In genomic region chr1:15760520-15761211, GRCh38 we compare ENCODE assay signal across 8 cellular contexts. TPM values are rescaled to one million over a fixed set of nuclear protein-coding genes. Genes with fewer than 3 reads are reported as not detected.
A peak's percentile ranks its signal among the peaks of the same experiment; 100 is the strongest.
DNase-seq lines count a peak whose midpoint lies in the region; TF ChIP-seq lines count a peak whose summit lies in the region.

No MANE protein-coding gene starts in this region.

- H3K36me3 ChIP-seq in BE2C (no peaks in the 10 kb centered on the region), SK-N-MC (ENCODE audit: insufficient read depth, low read length) (peaks cover 6% of the 10 kb centered on the region; the same call in 1 of the 2 replicates), ovary (no peaks in the 10 kb centered on the region)

- H3K9me3 ChIP-seq in BE2C: no peaks in the 10 kb centered on the region
- H3K9me3 ChIP-seq in SK-N-MC (ENCODE audit: low read depth, low read length): no peaks in the 10 kb centered on the region
- H3K9me3 ChIP-seq in ovary: no peaks in the 10 kb centered on the region

- peak overlapping the region; percentile 90 for H3K27ac ChIP-seq in SK-N-MC
- H3K27ac ChIP-seq in ovary: peak overlapping the region; percentile 76 to 77

- H3K9ac ChIP-seq in SK-N-MC (ENCODE audit: insufficient read length): peak overlapping the region; percentile 66

- WGBS in ovary, 3 donors: 3 to 7% (median 5%) methylated on average over 12 of the region's 12 CpGs

- peak; percentile 25 for TF ChIP-seq POLR2A in ovary (IDR thresholded peaks at IDR 0.05)

- intact Hi-C loops in ovary (cut with DNase I): no loop called here

- H3K4me3 ChIP-seq in BE2C (ENCODE audit: low read depth, low read length) (peak overlapping the region; percentile 19; the same call in 1 of the 2 replicates), SK-N-MC (peak overlapping the region; percentile 80), ovary (peak overlapping the region; percentile 24)

- H3K27me3 ChIP-seq in BE2C: peaks cover 6% of the 10 kb centered on the region; the same call in 1 of the 2 replicates
- no peaks in the 10 kb centered on the region for H3K27me3 ChIP-seq in ovary

- no peak for DNase-seq in BE2C
- DNase-seq in SK-N-MC (ENCODE audit: low read depth, low spot score): no peak
- peak; percentile 47 for DNase-seq in foreskin melanocyte
- DNase-seq in ovary: peak; percentile 73 to 84 (median 75)
- no peak for DNase-seq in inferior parietal cortex (ENCODE audit: extremely low spot score)
- no peak for DNase-seq in HuH-7 (ENCODE audit: low spot score)
- DNase-seq in hippocampal formation (lab: John Stamatoyannopoulos, UW): no peak
- DNase-seq in OCI-M2 (lab: John Stamatoyannopoulos, UW; ENCODE audit: unreplicated experiment): no peak

- H3K4me1 ChIP-seq in BE2C (peaks cover 12% of the 10 kb centered on the region; the same call in 1 of the 2 replicates), ovary (ENCODE audit: insufficient read depth) (peaks cover 14% of the 10 kb centered on the region)

- TF ChIP-seq EP300 in ovary (IDR thresholded peaks at IDR 0.05): no peak

- TF ChIP-seq CTCF in BE2C (IDR thresholded peaks at IDR 0.05; ENCODE audit: low read depth, low read length) (no peak), ovary (IDR thresholded peaks at IDR 0.05) (no peak)

RNA-seq across cellular contexts. Expression of gene FBLIM1, which starts 2.1 kb away (rescaled TPM):
- 31.4 TPM for polyA plus RNA-seq in BE2C (2012; ENCODE audit: insufficient read depth, insufficient read length, low read depth)
- 100 to 1,000 TPM in 3 of 7 donors, 10 to 100 TPM in 4; 40.7 to 160 (median 70.8) TPM for total RNA-seq in ovary
- polyA plus RNA-seq in ovary: 10 to 100 TPM; 39.0 to 59.2 TPM

RNA-seq across cellular contexts. Expression of gene TMEM82, which starts 18.4 kb away (rescaled TPM):
- not detected for polyA plus RNA-seq in BE2C (2012; ENCODE audit: insufficient read depth, insufficient read length, low read depth)
- not detected for total RNA-seq in ovary
- polyA plus RNA-seq in ovary: not detected

RNA-seq across cellular contexts. Expression of gene SLC25A34, which starts 24.6 kb away (rescaled TPM):
- 1.4 TPM for polyA plus RNA-seq in BE2C (2012; ENCODE audit: insufficient read depth, insufficient read length, low read depth)
- total RNA-seq in ovary: 1 to 10 TPM; 1.1 to 2.5 (median 2.0) TPM
- 1 to 10 TPM; 1.0 to 1.3 TPM for polyA plus RNA-seq in ovary

RNA-seq across cellular contexts. Expression of gene UQCRHL, which starts 46.8 kb away (rescaled TPM):
- 1.5 TPM for polyA plus RNA-seq in BE2C (2012; ENCODE audit: insufficient read depth, insufficient read length, low read depth)
- total RNA-seq in ovary: 1 to 10 TPM in 6 of 7 donors, under 1 TPM in 1; 0.65 to 3.3 (median 1.2) TPM
- polyA plus RNA-seq in ovary: 1 to 10 TPM; 1.4 to 5.6 TPM

Comparison
In these comparisons a context has a peak if more than half of its experiments do, and no peak if none do; other contexts are left out.
1. DNase-seq: peak in foreskin melanocyte (single experiment) and ovary (5 of 5); none in BE2C (single experiment), SK-N-MC (single experiment), inferior parietal cortex (single experiment), HuH-7 (single experiment), hippocampal formation (0 of 2) and OCI-M2 (single experiment).
2. H3K4me3 ChIP-seq: peak in every context shown above with its lines; median percentile 80 in SK-N-MC; 24 in ovary; 19 in BE2C.